In genomic region chr2:96267159-96267971, GRCh38 we compare ENCODE assay signal across 8 cellular contexts. TPM values are rescaled to one million over a fixed set of nuclear protein-coding genes. Genes with fewer than 3 reads are reported as not detected.
DNase-seq lines count a peak whose midpoint lies in the region; ATAC-seq and TF ChIP-seq lines count a peak whose summit lies in the region.

No MANE protein-coding gene starts in this region.

- H3K9me3 ChIP-seq in trophoblast cell (ENCODE audit: insufficient read depth, low read depth, low read length): no peaks in the 10 kb centered on the region

- no peak overlapping the region for H3K9ac ChIP-seq in trophoblast cell (ENCODE audit: low read length)

- no peak overlapping the region for H3K14ac ChIP-seq in trophoblast cell (ENCODE audit: low read length)

- H3K4ac ChIP-seq in trophoblast cell (ENCODE audit: low read depth, low read length): peak overlapping the region; percentile 48

- H3K18ac ChIP-seq in trophoblast cell (ENCODE audit: low read length): peak overlapping the region; percentile 31

- no peak overlapping the region for H2AFZ ChIP-seq in trophoblast cell (ENCODE audit: insufficient read depth, low read length, poor library complexity)

- H3K27me3 Mint-ChIP-seq in activated CD4-positive, alpha-beta memory T cell treated with anti-CD3 and anti-CD28 coated beads for 36 hours: no peaks in the 10 kb centered on the region
- peaks cover 21% of the 10 kb centered on the region for H3K27me3 Mint-ChIP-seq in endothelial cell (ENCODE audit: unreplicated experiment)

- H3K4me1 Mint-ChIP-seq in activated CD4-positive, alpha-beta memory T cell treated with anti-CD3 and anti-CD28 coated beads for 36 hours (ENCODE audit: low read depth): peaks cover 41% of the 10 kb centered on the region
- peaks cover 16% of the 10 kb centered on the region for H3K4me1 Mint-ChIP-seq in endothelial cell (ENCODE audit: unreplicated experiment)

- H2BK12ac ChIP-seq in trophoblast cell (ENCODE audit: low read length): no peak overlapping the region

- peaks cover 5 to 6% of the 10 kb centered on the region in 2 experiments for H3K4me1 ChIP-seq in trophoblast cell (ENCODE audit: control insufficient read depth in 1 of 2, insufficient read depth in 2 of 2, low read length in 2 of 2)

- no peak overlapping the region for H3K27ac ChIP-seq in trophoblast cell (ENCODE audit: low read depth, low read length)

- H3K79me1 ChIP-seq in trophoblast cell (ENCODE audit: low read length): peaks cover 6% of the 10 kb centered on the region

- no peak overlapping the region for H3K23ac ChIP-seq in trophoblast cell (ENCODE audit: low read length)

- H2BK120ac ChIP-seq in trophoblast cell (ENCODE audit: insufficient read depth, low read length, poor library complexity): no peak overlapping the region

- POLR2A ChIA-PET in activated CD4-positive, alpha-beta memory T cell treated with anti-CD3 and anti-CD28 coated beads for 36 hours (lab: Charles Lee): interaction anchor here (0.9 to 3.1 kb wide), 7 partner anchors 21 to 125 kb away, joined by 3 to 20 read pairs (median 5); partner anchors contain the start of genes DUSP2, SNRNP200 and STARD7

- CTCF ChIA-PET in activated CD4-positive, alpha-beta memory T cell treated with anti-CD3 and anti-CD28 coated beads for 36 hours (lab: Charles Lee): interaction anchor here (0.7 to 2.5 kb wide), 17 partner anchors 20 to 275 kb away, joined by 3 to 20 read pairs (median 4); partner anchors contain the start of genes ANKRD36C, ASTL and STARD7

- H3K27me3 ChIP-seq in trophoblast cell (ENCODE audit: insufficient read depth, low read length): no peaks in the 10 kb centered on the region

- peaks cover 35% of the 10 kb centered on the region for H3K36me3 Mint-ChIP-seq in activated CD4-positive, alpha-beta memory T cell treated with anti-CD3 and anti-CD28 coated beads for 36 hours
- H3K36me3 Mint-ChIP-seq in endothelial cell (ENCODE audit: low read depth, unreplicated experiment): peaks cover 24% of the 10 kb centered on the region

- H3K36me3 ChIP-seq in trophoblast cell (ENCODE audit: control insufficient read depth in 1 of 2, insufficient read depth in 2 of 2, low read length in 2 of 2): peaks cover 21 to 39% of the 10 kb centered on the region in 2 experiments

- H3K79me2 ChIP-seq in trophoblast cell (ENCODE audit: control insufficient read depth, insufficient read depth, low read length, poor library complexity): peaks cover 5% of the 10 kb centered on the region

- intact Hi-C loops in activated CD4-positive, alpha-beta memory T cell treated with anti-CD3 and anti-CD28 coated beads for 36 hours (cut with micrococcal nuclease): loop anchor here (1.0 to 5.0 kb wide), 6 partner anchors 55 to 270 kb away; partner anchors contain the start of genes ARID5A, DUSP2 and NCAPH

- H2BK5ac ChIP-seq in trophoblast cell (ENCODE audit: low read depth, low read length, poor library complexity): no peak overlapping the region

- TF ChIP-seq CTCF in endothelial cell (IDR thresholded peaks at IDR 0.05; ENCODE audit: unreplicated experiment): peak; percentile 29

- H4K12ac ChIP-seq in trophoblast cell (ENCODE audit: low read depth, low read length): no peak overlapping the region

- DNase-seq in NCI-H1436 (lab: John Stamatoyannopoulos, UW) (peak; percentile 5), NCI-H1436 treated with DMSO at 0.1 percent for 48 hours (lab: John Stamatoyannopoulos, UW) (no peak), NAMALWA (ENCODE audit: low spot score) (peak; percentile 69), endothelial cell (ENCODE audit: low spot score) (peak; percentile 34), trophoblast cell (peak in 1 of 2 donors; percentile 22), cerebellum (ENCODE audit: low spot score) (no peak)
- peak; percentile 80 for DNase-seq in activated CD4-positive, alpha-beta memory T cell treated with anti-CD3 and anti-CD28 coated beads for 36 hours

- no peaks in the 10 kb centered on the region for H3K9me3 Mint-ChIP-seq in activated CD4-positive, alpha-beta memory T cell treated with anti-CD3 and anti-CD28 coated beads for 36 hours
- H3K9me3 Mint-ChIP-seq in endothelial cell (ENCODE audit: unreplicated experiment): no peaks in the 10 kb centered on the region

- peak overlapping the region; percentile 88 for H3K4me2 ChIP-seq in trophoblast cell (ENCODE audit: low read length)

- H3K27ac Mint-ChIP-seq in activated CD4-positive, alpha-beta memory T cell treated with anti-CD3 and anti-CD28 coated beads for 36 hours: peak overlapping the region; percentile 89
- H3K27ac Mint-ChIP-seq in endothelial cell (ENCODE audit: unreplicated experiment): no peak overlapping the region

- H3K4me3 Mint-ChIP-seq in activated CD4-positive, alpha-beta memory T cell treated with anti-CD3 and anti-CD28 coated beads for 36 hours: peak overlapping the region; percentile 99
- peak overlapping the region; percentile 86 for H3K4me3 Mint-ChIP-seq in endothelial cell (ENCODE audit: unreplicated experiment)

- no peak for ATAC-seq in HG02981 (IDR thresholded peaks at IDR 0.05; ENCODE audit: unreplicated experiment)

- no peak overlapping the region for H4K91ac ChIP-seq in trophoblast cell (ENCODE audit: low read depth, low read length)

- H4K8ac ChIP-seq in trophoblast cell (ENCODE audit: low read depth, low read length): no peak overlapping the region

- H2AK5ac ChIP-seq in trophoblast cell (ENCODE audit: low read length): no peak overlapping the region

- H3K4me3 ChIP-seq in trophoblast cell (ENCODE audit: low read depth, low read length): no peak overlapping the region

- WGBS in trophoblast cell (ENCODE audit: extremely low coverage, insufficient coverage, insufficient read length): no CpG with 5 or more reads among the region's 12 CpGs

RNA-seq across cellular contexts. Expression of gene CIAO1, which starts 1.3 kb away (rescaled TPM):
- 10 to 100 TPM; 86.6 to 87.1 TPM for total RNA-seq in activated CD4-positive, alpha-beta memory T cell treated with anti-CD3 and anti-CD28 coated beads for 36 hours
- total RNA-seq in endothelial cell (ENCODE audit: unreplicated experiment) (63.7 TPM), cerebellum (69.5 TPM)
- 43.1 and 43.2 TPM in 2 replicates for polyA plus RNA-seq in trophoblast cell (2013)

RNA-seq across cellular contexts. Expression of gene TMEM127, which starts 1.6 kb away (rescaled TPM):
- total RNA-seq in activated CD4-positive, alpha-beta memory T cell treated with anti-CD3 and anti-CD28 coated beads for 36 hours: 10 to 100 TPM; 19.3 to 22.2 TPM
- total RNA-seq in endothelial cell (ENCODE audit: unreplicated experiment) (39.0 TPM), cerebellum (19.7 TPM)
- polyA plus RNA-seq in trophoblast cell (2013): 36.6 and 38.2 TPM in 2 replicates

RNA-seq across cellular contexts. Expression of gene SNRNP200, which starts 38.0 kb away (rescaled TPM):
- total RNA-seq in activated CD4-positive, alpha-beta memory T cell treated with anti-CD3 and anti-CD28 coated beads for 36 hours: 100 to 1,000 TPM; 165 to 175 TPM
- total RNA-seq in endothelial cell (ENCODE audit: unreplicated experiment): 168 TPM
- polyA plus RNA-seq in trophoblast cell (2013): 75.8 and 76.3 TPM in 2 replicates
- total RNA-seq in cerebellum: 74.8 TPM

RNA-seq across cellular contexts. Expression of gene ITPRIPL1, which starts 57.8 kb away (rescaled TPM):
- 10 to 100 TPM; 30.2 TPM for total RNA-seq in activated CD4-positive, alpha-beta memory T cell treated with anti-CD3 and anti-CD28 coated beads for 36 hours
- 1.8 TPM for total RNA-seq in endothelial cell (ENCODE audit: unreplicated experiment)
- 1.4 and 1.5 TPM in 2 replicates for polyA plus RNA-seq in trophoblast cell (2013)
- total RNA-seq in cerebellum: 4.9 TPM

RNA-seq across cellular contexts. Expression of gene STARD7, which starts 58.7 kb away (rescaled TPM):
- total RNA-seq in activated CD4-positive, alpha-beta memory T cell treated with anti-CD3 and anti-CD28 coated beads for 36 hours: 100 to 1,000 TPM; 173 to 181 TPM
- total RNA-seq in endothelial cell (ENCODE audit: unreplicated experiment): 83.4 TPM
- polyA plus RNA-seq in trophoblast cell (2013): 70.0 and 72.7 TPM in 2 replicates
- 121 TPM for total RNA-seq in cerebellum

Comparison
In these comparisons a context has a peak if more than half of its experiments do, and no peak if none do; other contexts are left out.
1. DNase-seq: peak in NCI-H1436 (single experiment), NAMALWA (single experiment), activated CD4-positive, alpha-beta memory T cell treated with anti-CD3 and anti-CD28 coated beads for 36 hours (single experiment) and endothelial cell (single experiment); none in NCI-H1436 treated with DMSO at 0.1 percent for 48 hours (single experiment) and cerebellum (single experiment).